In the genomic region with DNA sequence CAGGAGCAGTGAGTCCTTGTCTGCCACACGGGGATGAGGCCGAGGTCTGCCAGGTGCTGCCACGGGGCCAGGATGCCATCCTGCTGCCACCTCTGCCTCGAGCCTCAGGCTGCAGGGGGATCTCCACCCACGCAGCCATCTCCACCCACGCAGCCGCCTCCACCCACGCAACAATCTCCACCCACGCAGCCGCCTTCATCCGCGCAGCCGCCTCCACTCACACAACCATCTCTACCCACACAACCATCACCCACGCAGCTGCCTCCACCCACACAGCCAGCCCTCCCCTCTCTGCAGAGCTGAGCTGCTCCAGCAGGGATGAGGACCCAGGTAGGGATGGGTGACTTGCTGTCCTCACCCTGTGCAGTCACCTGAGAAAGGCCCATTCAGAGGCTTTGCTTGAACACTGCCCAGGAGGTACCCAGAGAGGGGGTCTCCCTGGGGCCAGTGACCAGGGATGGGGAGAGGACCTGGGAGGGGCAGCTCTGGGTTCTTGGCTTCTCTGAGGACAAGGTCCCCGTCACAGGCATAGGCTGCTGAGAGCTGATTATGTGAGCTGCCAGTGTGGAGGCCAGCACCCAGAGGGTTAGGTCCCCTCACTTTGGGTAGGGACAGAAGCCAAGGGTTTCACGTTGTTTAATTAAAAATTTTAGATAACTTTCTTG, we compare ENCODE assay signal across 21 cellular contexts. TPM values are rescaled to one million over a fixed set of nuclear protein-coding genes. Genes with fewer than 3 reads are reported as not detected.
A peak's percentile ranks its signal among the peaks of the same experiment; 100 is the strongest.
DNase-seq lines count a peak whose midpoint lies in the region; ATAC-seq and TF ChIP-seq lines count a peak whose summit lies in the region.
"Had no signal": no experiment of that assay in that cellular context is flagged by ENCODE, and none has a peak within 500 bp of the region (broad histone marks: within the 10 kb centered on the region; RNA-seq: fewer than 3 reads in every experiment).

No MANE protein-coding gene starts in this region.

- no peak overlapping the region for H3K4me3 Mint-ChIP-seq in activated CD4-positive, alpha-beta T cell treated with anti-CD3 and anti-CD28 coated beads, Interleukin-2, amount 10 ng/mL, durations not matched to agents 7 days and 5 days
- H3K4me3 Mint-ChIP-seq in natural killer cell treated with Interleukin-12 subunit alpha and Interleukin-12 subunit beta and Interleukin-15 and Interleukin-18, amount 100 ng/mL, for 72 hours, result no peak overlapping the region
- H3K4me3 Mint-ChIP-seq in natural killer cell (no peak overlapping the region), memory B cell (no peak overlapping the region)
- H3K4me3 Mint-ChIP-seq: CD4-positive, alpha-beta T cell had no signal

- no peaks in the 10 kb centered on the region for H3K9me3 ChIP-seq in upper lobe of right lung
- H3K9me3 ChIP-seq: BLaER1 had no signal

- POLR2A ChIA-PET in activated CD4-positive, alpha-beta T cell treated with anti-CD3 and anti-CD28 coated beads, Interleukin-2, amount 10 ng/mL, durations not matched to agents 7 days and 5 days (lab: Charles Lee), result no interaction called here

- no peak for TF ChIP-seq CTCF in natural killer cell (IDR thresholded peaks at IDR 0.05)
- TF ChIP-seq CTCF in upper lobe of right lung (IDR thresholded peaks at IDR 0.05), result no peak

- no peaks in the 10 kb centered on the region for H3K4me1 ChIP-seq in upper lobe of right lung

- CTCF ChIA-PET in activated CD4-positive, alpha-beta T cell treated with anti-CD3 and anti-CD28 coated beads, Interleukin-2, amount 10 ng/mL, durations not matched to agents 7 days and 5 days (lab: Charles Lee), result no interaction called here

- H3K27ac Mint-ChIP-seq in activated CD4-positive, alpha-beta T cell treated with anti-CD3 and anti-CD28 coated beads, Interleukin-2, amount 10 ng/mL, durations not matched to agents 7 days and 5 days, result no peak overlapping the region
- no peak overlapping the region for H3K27ac Mint-ChIP-seq in natural killer cell treated with Interleukin-12 subunit alpha and Interleukin-12 subunit beta and Interleukin-15 and Interleukin-18, amount 100 ng/mL, for 72 hours
- H3K27ac Mint-ChIP-seq in natural killer cell (no peak overlapping the region), memory B cell (peak overlapping the region; percentile 78)
- H3K27ac Mint-ChIP-seq: CD4-positive, alpha-beta T cell had no signal

- intact Hi-C loops in natural killer cell (cut with micrococcal nuclease) (no loop called here), upper lobe of right lung (cut with DNase I) (no loop called here)

- peak in 1 of 2 donors; percentile 38 for ATAC-seq in natural killer cell treated with Interleukin-12 subunit alpha and Interleukin-12 subunit beta and Interleukin-15 and Interleukin-18, amount 100 ng/mL, for 72 hours
- ATAC-seq in natural killer cell, result no peak
- no peak for ATAC-seq in memory B cell (ENCODE audit: low read depth)
- peak; percentile 25 for ATAC-seq in upper lobe of right lung

- H3K9me3 Mint-ChIP-seq in activated CD4-positive, alpha-beta T cell treated with anti-CD3 and anti-CD28 coated beads, Interleukin-2, amount 10 ng/mL, durations not matched to agents 7 days and 5 days, result peaks cover 5% of the 10 kb centered on the region
- no peaks in the 10 kb centered on the region for H3K9me3 Mint-ChIP-seq in natural killer cell treated with Interleukin-12 subunit alpha and Interleukin-12 subunit beta and Interleukin-15 and Interleukin-18, amount 100 ng/mL, for 72 hours
- H3K9me3 Mint-ChIP-seq in natural killer cell, result no peaks in the 10 kb centered on the region
- H3K9me3 Mint-ChIP-seq in memory B cell, result peaks cover 3% of the 10 kb centered on the region
- H3K9me3 Mint-ChIP-seq: CD4-positive, alpha-beta T cell had no signal

- no peaks in the 10 kb centered on the region for H3K4me1 Mint-ChIP-seq in activated CD4-positive, alpha-beta T cell treated with anti-CD3 and anti-CD28 coated beads, Interleukin-2, amount 10 ng/mL, durations not matched to agents 7 days and 5 days
- no peaks in the 10 kb centered on the region for H3K4me1 Mint-ChIP-seq in natural killer cell treated with Interleukin-12 subunit alpha and Interleukin-12 subunit beta and Interleukin-15 and Interleukin-18, amount 100 ng/mL, for 72 hours (ENCODE audit: low read depth in 2 of 2)
- H3K4me1 Mint-ChIP-seq in natural killer cell, result no peaks in the 10 kb centered on the region
- no peaks in the 10 kb centered on the region for H3K4me1 Mint-ChIP-seq in memory B cell

- no peak overlapping the region for H3K27ac ChIP-seq in upper lobe of right lung
- H3K27ac ChIP-seq: 22Rv1, BLaER1 had no signal

- H3K27me3 Mint-ChIP-seq in activated CD4-positive, alpha-beta T cell treated with anti-CD3 and anti-CD28 coated beads, Interleukin-2, amount 10 ng/mL, durations not matched to agents 7 days and 5 days, result peaks cover 4% of the 10 kb centered on the region
- peaks cover 25 to 35% of the 10 kb centered on the region in 2 donors for H3K27me3 Mint-ChIP-seq in natural killer cell treated with Interleukin-12 subunit alpha and Interleukin-12 subunit beta and Interleukin-15 and Interleukin-18, amount 100 ng/mL, for 72 hours
- H3K27me3 Mint-ChIP-seq in natural killer cell (ENCODE audit: low read depth in 2 of 2) (peaks cover 30 to 53% of the 10 kb centered on the region in 2 donors), memory B cell (peaks cover 30% of the 10 kb centered on the region)

- no peaks in the 10 kb centered on the region for H3K36me3 ChIP-seq in upper lobe of right lung
- H3K36me3 ChIP-seq: BLaER1 had no signal

- no peaks in the 10 kb centered on the region for H3K27me3 ChIP-seq in upper lobe of right lung

- H3K4me3 ChIP-seq in upper lobe of right lung, result no peak overlapping the region
- H3K4me3 ChIP-seq: BLaER1 had no signal

- DNase-seq in activated CD4-positive, alpha-beta T cell treated with anti-CD3 and anti-CD28 coated beads for 4 hours, result peak; percentile 18 to 24
- no peak for DNase-seq in activated CD4-positive, alpha-beta T cell treated with anti-CD3 and anti-CD28 coated beads, Interleukin-2, amount 10 ng/mL, durations not matched to agents 7 days and 5 days
- DNase-seq in natural killer cell treated with Interleukin-12 subunit alpha and Interleukin-12 subunit beta and Interleukin-15 and Interleukin-18, amount 100 ng/mL, for 72 hours (ENCODE audit: low spot score), result peak; percentile 37
- DNase-seq in natural killer cell (no peak), memory B cell (ENCODE audit: low spot score in 2 of 2) (no peak), upper lobe of right lung (no peak), DMS53 treated with DMSO at 0.1 percent for 48 hours (lab: John Stamatoyannopoulos, UW; ENCODE audit: unreplicated experiment) (no peak)
- no peak for DNase-seq in activated CD8-positive, alpha-beta memory T cell treated with anti-CD3 and anti-CD28 coated beads for 24 hours
- DNase-seq: ACHN; CD4-positive, alpha-beta T cell; COR-L47; DMS79 treated with DMSO at 0.1 percent for 48 hours; IMR-90; Karpas-422; NCI-H1105 treated with DMSO at 0.1 percent for 48 hours; NCI-H2029 treated with DMSO at 0.1 percent for 48 hours; NCI-H226; NCI-H524 treated with DMSO at 0.1 percent for 48 hours; NCI-H82 had no signal

- H3K36me3 Mint-ChIP-seq in activated CD4-positive, alpha-beta T cell treated with anti-CD3 and anti-CD28 coated beads, Interleukin-2, amount 10 ng/mL, durations not matched to agents 7 days and 5 days (ENCODE audit: low read depth), result no peaks in the 10 kb centered on the region
- no peaks in the 10 kb centered on the region for H3K36me3 Mint-ChIP-seq in natural killer cell treated with Interleukin-12 subunit alpha and Interleukin-12 subunit beta and Interleukin-15 and Interleukin-18, amount 100 ng/mL, for 72 hours
- no peaks in the 10 kb centered on the region for H3K36me3 Mint-ChIP-seq in natural killer cell
- H3K36me3 Mint-ChIP-seq in memory B cell, result peaks cover 3% of the 10 kb centered on the region

RNA-seq across cellular contexts. Expression of a gene that starts 46.6 kb away (rescaled TPM):
- 1 to 10 TPM; 1.6 to 1.9 TPM for total RNA-seq in activated CD4-positive, alpha-beta T cell treated with anti-CD3 and anti-CD28 coated beads, Interleukin-2, amount 10 ng/mL, durations not matched to agents 7 days and 5 days
- under 1 TPM; 0.40 to 0.56 TPM for total RNA-seq in natural killer cell treated with Interleukin-12 subunit alpha and Interleukin-12 subunit beta and Interleukin-15 and Interleukin-18, amount 100 ng/mL, for 72 hours
- total RNA-seq in natural killer cell, result 1 to 10 TPM in 2 of 3 donors, under 1 TPM in 1; 0.80 to 1.4 (median 1.2) TPM
- total RNA-seq in upper lobe of right lung, result 1.3 TPM

Comparison
In these comparisons a context has a peak if more than half of its experiments do, and no peak if none do; other contexts are left out.
1. DNase-seq: peak in activated CD4-positive, alpha-beta T cell treated with anti-CD3 and anti-CD28 coated beads for 4 hours (2 of 2) and natural killer cell treated with Interleukin-12 subunit alpha and Interleukin-12 subunit beta and Interleukin-15 and Interleukin-18, amount 100 ng/mL, for 72 hours (single experiment); none in activated CD4-positive, alpha-beta T cell treated with anti-CD3 and anti-CD28 coated beads, Interleukin-2, amount 10 ng/mL, durations not matched to agents 7 days and 5 days (single experiment), natural killer cell (single experiment), memory B cell (0 of 2), upper lobe of right lung (single experiment), activated CD8-positive, alpha-beta memory T cell treated with anti-CD3 and anti-CD28 coated beads for 24 hours (single experiment) and DMS53 treated with DMSO at 0.1 percent for 48 hours (single experiment).